8 cellular contexts compared by ENCODE assay signal in the genomic region with DNA sequence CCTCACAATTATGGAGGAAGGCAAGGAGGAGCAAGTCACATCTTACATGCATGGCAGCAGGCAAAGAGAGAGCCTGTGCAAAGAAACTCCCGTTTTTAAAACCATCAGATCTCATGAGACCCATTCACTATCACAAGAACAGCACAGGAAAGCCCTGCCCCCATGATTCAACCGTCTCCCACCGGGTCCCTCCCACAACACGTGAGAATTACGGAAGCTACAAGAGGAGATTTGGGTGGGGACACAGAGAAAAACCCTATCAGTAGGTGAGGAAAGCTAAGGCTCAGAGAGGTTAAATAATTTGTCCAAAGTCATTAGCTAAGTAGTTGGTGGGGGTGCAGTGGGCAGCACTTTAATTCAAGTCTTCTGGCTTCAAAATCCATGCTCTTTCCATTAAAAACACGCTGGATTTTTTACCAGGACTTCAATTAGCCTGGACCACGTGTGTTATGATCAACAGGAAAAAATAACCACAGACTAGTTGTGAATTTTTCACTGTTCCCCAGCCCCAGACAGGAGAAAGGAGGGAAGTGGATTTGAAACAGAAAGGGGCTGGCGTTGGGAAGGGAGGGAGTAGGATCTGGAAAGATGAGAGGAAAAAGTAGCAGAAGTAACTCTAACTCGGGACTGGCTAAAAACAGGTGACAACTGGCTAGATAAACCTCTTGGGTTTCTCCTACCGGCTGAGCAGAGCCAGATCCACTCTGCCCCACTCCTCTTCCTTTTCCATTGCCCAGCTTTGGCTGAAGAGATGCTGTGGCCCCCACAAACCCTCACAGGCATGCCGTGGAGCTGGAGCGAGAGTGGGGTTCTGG. TPM values are rescaled to one million over a fixed set of nuclear protein-coding genes. Genes with fewer than 3 reads are reported as not detected.
DNase-seq lines count a peak whose midpoint lies in the region; ATAC-seq, FAIRE-seq and TF ChIP-seq lines count a peak whose summit lies in the region.

No MANE protein-coding gene starts in this region.

- no peaks in the 10 kb centered on the region for H3K36me3 Mint-ChIP-seq in activated naive CD4-positive, alpha-beta T cell treated with anti-CD3 and anti-CD28 coated beads for 36 hours (ENCODE audit: low read depth)

- H3K4me3 ChIP-seq in LNCaP clone FGC (ENCODE audit: low read depth, low read length): peak overlapping the region; percentile 58
- H3K4me3 ChIP-seq in endothelial cell of umbilical vein (replicated peaks in 1 of 3; ENCODE audit: insufficient read depth in 1 of 3, low read depth in 1 of 3, low read length in 3 of 3): no peak overlapping the region

- H3K4me1 Mint-ChIP-seq in activated naive CD4-positive, alpha-beta T cell treated with anti-CD3 and anti-CD28 coated beads for 36 hours (ENCODE audit: low read depth): peaks cover 19% of the 10 kb centered on the region

- intact Hi-C loops in activated naive CD4-positive, alpha-beta T cell treated with anti-CD3 and anti-CD28 coated beads for 36 hours (cut with micrococcal nuclease): loop anchor here (2.0 kb wide), 1 partner anchor 1141 kb away; a partner anchor contains a TSS
- intact Hi-C loops in endothelial cell of umbilical vein (cut with micrococcal nuclease) (loop anchor here (10.0 kb wide), 1 partner anchor 189 kb away; a partner anchor contains a TSS), sciatic nerve (cut with DNase I) (no loop called here)

- no peak for FAIRE-seq in endothelial cell of umbilical vein (lab: Jason Lieb, UNC)

- no peaks in the 10 kb centered on the region for H3K9me3 ChIP-seq in endothelial cell of umbilical vein (replicated peaks; ENCODE audit: control insufficient read depth, insufficient read depth, low read length)

- peak overlapping the region; percentile 27 for H2AFZ ChIP-seq in endothelial cell of umbilical vein (ENCODE audit: low read depth, low read length)

- no peaks in the 10 kb centered on the region for H3K9me3 Mint-ChIP-seq in activated naive CD4-positive, alpha-beta T cell treated with anti-CD3 and anti-CD28 coated beads for 36 hours

- H4K20me1 ChIP-seq in endothelial cell of umbilical vein (replicated peaks; ENCODE audit: control insufficient read depth, extremely low read depth, insufficient read depth, low read length): no peaks in the 10 kb centered on the region

- no peak for TF ChIP-seq POLR2A in endothelial cell of umbilical vein (IDR thresholded peaks at IDR 0.05; ENCODE audit: low read depth, low read length)

- CTCF ChIA-PET in activated naive CD4-positive, alpha-beta T cell treated with anti-CD3 and anti-CD28 coated beads for 36 hours (lab: Charles Lee): interaction anchor here (0.5 to 1.0 kb wide), 2 partner anchors 34 to 62 kb away, joined by 3 read pairs; no protein-coding TSS in a partner anchor
- CTCF ChIA-PET in endothelial cell of umbilical vein (lab: Charles Lee): no interaction called here

- no peak overlapping the region for H3K27ac ChIP-seq in endothelial cell of umbilical vein (ENCODE audit: insufficient read depth, low read depth, low read length)

- no peak overlapping the region for H3K4me2 ChIP-seq in endothelial cell of umbilical vein (ENCODE audit: insufficient read depth, low read length)

- no peaks in the 10 kb centered on the region for H3K79me2 ChIP-seq in endothelial cell of umbilical vein (ENCODE audit: control insufficient read depth, insufficient read depth, low read length)

- peak overlapping the region; percentile 75 for H3K27ac Mint-ChIP-seq in activated naive CD4-positive, alpha-beta T cell treated with anti-CD3 and anti-CD28 coated beads for 36 hours

- no peaks in the 10 kb centered on the region for H3K36me3 ChIP-seq in endothelial cell of umbilical vein (ENCODE audit: control insufficient read depth in 2 of 2, extremely low read depth in 1 of 2, insufficient read depth in 2 of 2, low read length in 2 of 2)

- TF ChIP-seq CTCF in LNCaP clone FGC (IDR thresholded peaks at IDR 0.05; ENCODE audit: control insufficient read depth, extremely low read depth, insufficient read depth): no peak
- TF ChIP-seq CTCF in endothelial cell of umbilical vein (IDR thresholded peaks at IDR 0.05; ENCODE audit: extremely low read depth in 1 of 2, insufficient read depth in 1 of 2, low read depth in 1 of 2, low read length in 2 of 2): no peak

- H3K4me3 Mint-ChIP-seq in activated naive CD4-positive, alpha-beta T cell treated with anti-CD3 and anti-CD28 coated beads for 36 hours: peak overlapping the region; percentile 89

- H3K9me1 ChIP-seq in endothelial cell of umbilical vein (replicated peaks; ENCODE audit: control insufficient read depth, extremely low read depth, insufficient read depth, low read length): no peaks in the 10 kb centered on the region

- no peaks in the 10 kb centered on the region for H3K27me3 Mint-ChIP-seq in activated naive CD4-positive, alpha-beta T cell treated with anti-CD3 and anti-CD28 coated beads for 36 hours (ENCODE audit: low read depth)

- no peak overlapping the region for H3K9ac ChIP-seq in endothelial cell of umbilical vein (replicated peaks; ENCODE audit: extremely low read depth, insufficient read depth, low read length)

- H3K4me1 ChIP-seq in endothelial cell of umbilical vein (ENCODE audit: control insufficient read depth, extremely low read depth, insufficient read depth, low read length): no peaks in the 10 kb centered on the region

- POLR2A ChIA-PET in endothelial cell of umbilical vein (lab: Charles Lee): no interaction called here

- dilution Hi-C loops in endothelial cell of umbilical vein (cut with MboI; ENCODE audit: extremely low pct_ligation_motif_present, low sequenced_read_pairs): no loop called here

- no TSS peak for BruUV-seq in endothelial cell of umbilical vein (replicated peaks; lab: Mats Ljungman, UMichigan)

- DNase-seq in activated naive CD4-positive, alpha-beta T cell treated with anti-CD3 and anti-CD28 coated beads for 36 hours: no peak
- no peak for DNase-seq in activated naive CD4-positive, alpha-beta T cell treated with Interleukin-2 at 50 U/mL for 16 hours
- no peak for DNase-seq in LNCaP clone FGC (ENCODE audit: low read depth)
- no peak for DNase-seq in endothelial cell of umbilical vein (ENCODE audit: low read depth, low spot score)
- DNase-seq in sciatic nerve (ENCODE audit: low spot score): no peak
- DNase-seq in stimulated activated CD4-positive, alpha-beta T cell treated with anti-CD3 and anti-CD28 coated beads, Interleukin-4, amount 100 ng/mL, for 1 hour: no peak
- no peak for DNase-seq in NCI-H226
- DNase-seq in NCI-H2081 (lab: John Stamatoyannopoulos, UW): no peak

- H3K27me3 ChIP-seq in endothelial cell of umbilical vein (ENCODE audit: control insufficient read depth in 2 of 2, insufficient read depth in 2 of 2, low read length in 2 of 2): no peaks in the 10 kb centered on the region

- peak; percentile 48 for ATAC-seq in sciatic nerve

TF ChIP-seq in endothelial cell of umbilical vein, 7 proteins besides CTCF, POLR2A, EP300 and RAD21:
- no peak for TF ChIP-seq FOS (IDR thresholded peaks at IDR 0.05; ENCODE audit: borderline replicate concordance, insufficient read depth, low read length)

RNA-seq across cellular contexts. Expression of a gene that starts 1.0 kb away (rescaled TPM):
- total RNA-seq in activated naive CD4-positive, alpha-beta T cell treated with anti-CD3 and anti-CD28 coated beads for 36 hours: 1 to 10 TPM; 3.5 to 6.4 TPM
- total RNA-seq in endothelial cell of umbilical vein (0.75 and 1.1 TPM in 2 replicates), sciatic nerve (4.7 TPM)
- 0.23 and 0.24 TPM in 2 replicates for polyA plus RNA-seq in endothelial cell of umbilical vein
- 0.06 and 0.28 TPM in 2 replicates for polyA plus RNA-seq in endothelial cell of umbilical vein (2011; cell fraction: cytosol; rRNA removed)
- polyA plus RNA-seq in endothelial cell of umbilical vein (2011; cell fraction: nucleus; rRNA removed): 0.27 and 0.45 TPM in 2 replicates
- polyA plus RNA-seq in endothelial cell of umbilical vein (2012): not detected in 2 replicates
- polyA minus RNA-seq in endothelial cell of umbilical vein: 0.19 and 0.70 TPM in 2 replicates
- polyA minus RNA-seq in endothelial cell of umbilical vein (2011; cell fraction: cytosol; rRNA and poly(A)+ RNA removed): not detected
- 2.3 and 3.3 TPM in 2 replicates for polyA minus RNA-seq in endothelial cell of umbilical vein (2011; cell fraction: nucleus; rRNA and poly(A)+ RNA removed)
